8 cellular contexts compared by ENCODE assay signal in the genomic region with DNA sequence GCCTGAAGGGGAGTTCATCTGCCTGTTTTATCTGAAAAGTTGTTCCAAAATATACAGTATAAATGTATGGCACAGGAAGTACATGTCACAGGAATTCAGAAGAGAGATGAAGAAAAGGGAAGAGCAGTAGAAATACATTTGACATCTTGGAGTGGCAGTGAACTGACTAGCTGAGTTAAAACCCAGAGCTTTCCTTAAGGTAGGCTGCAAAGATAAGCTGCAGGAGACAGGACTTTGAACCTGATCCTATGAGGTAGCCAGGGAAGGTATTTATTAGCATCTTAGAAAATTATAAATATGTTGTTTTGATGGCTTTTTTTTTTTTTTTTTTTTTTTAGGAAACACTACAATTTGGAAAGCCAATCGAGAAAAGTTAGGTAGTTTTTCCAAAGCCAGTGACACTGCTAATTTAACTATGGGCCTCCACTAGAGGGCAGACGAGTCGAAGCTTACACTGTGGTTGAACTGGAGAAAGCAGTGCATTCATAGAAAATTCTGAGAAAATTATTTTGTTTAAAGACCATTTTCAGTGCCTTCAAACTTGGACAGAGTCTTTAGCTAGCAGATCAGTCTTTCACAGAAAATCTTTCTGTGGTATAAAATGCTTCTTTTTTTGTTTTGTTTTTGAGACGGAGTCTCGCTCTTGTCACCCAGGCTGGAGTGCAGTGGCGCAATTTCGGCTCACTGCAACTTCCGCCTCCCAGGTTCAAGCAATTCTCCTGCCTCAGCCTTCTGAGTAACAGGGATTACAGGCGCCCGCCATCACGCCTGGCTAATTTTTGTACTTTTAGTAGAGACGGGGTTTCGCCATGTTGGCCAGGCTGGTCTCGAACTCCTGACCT.
DNase-seq lines count a peak whose midpoint lies in the region; ATAC-seq and TF ChIP-seq lines count a peak whose summit lies in the region.

No MANE protein-coding gene starts in this region.

- H3K27ac ChIP-seq in Panc1 (ENCODE audit: low read length) = no peak overlapping the region
- H3K27ac ChIP-seq in naive thymus-derived CD4-positive, alpha-beta T cell (ENCODE audit: low read depth, low read length) = no peak overlapping the region

- peak; percentile 80; the same call in 1 of the 2 replicates for TF ChIP-seq CTCF in Panc1 (IDR thresholded peaks at IDR 0.05)

- BruUV-seq in Panc1 (replicated peaks; lab: Mats Ljungman, UMichigan) = no TSS peak

- CTCF ChIA-PET in HEK293T (lab: Yijun Ruan, JAX) (interaction anchor here (0.6 to 4.9 kb wide), 13 partner anchors 12 to 286 kb away, joined by 3 to 56 read pairs (median 4); partner anchors contain the start of gene SSH2), Panc1 (lab: Charles Lee) (interaction anchor here (0.7 to 1.8 kb wide), 13 partner anchors 11 to 453 kb away, joined by 3 to 75 read pairs (median 10); partner anchors contain the start of gene SSH2)
- CTCF ChIA-PET in naive thymus-derived CD4-positive, alpha-beta T cell (lab: Charles Lee) = interaction anchor here (0.6 to 9.7 kb wide), 23 partner anchors 10 to 570 kb away, joined by 3 to 196 read pairs (median 4); partner anchors contain the start of gene SSH2

- no peaks in the 10 kb centered on the region for H3K27me3 ChIP-seq in Panc1 (ENCODE audit: control insufficient read depth, insufficient read depth, low read length)
- no peaks in the 10 kb centered on the region for H3K27me3 ChIP-seq in naive thymus-derived CD4-positive, alpha-beta T cell (ENCODE audit: control insufficient read depth in 2 of 2, insufficient read depth in 2 of 2, low read length in 2 of 2)

- H3K9me3 ChIP-seq in Panc1 (ENCODE audit: control insufficient read depth, insufficient read depth, low read depth, low read length) = no peaks in the 10 kb centered on the region
- no peaks in the 10 kb centered on the region for H3K9me3 ChIP-seq in naive thymus-derived CD4-positive, alpha-beta T cell (ENCODE audit: control insufficient read depth in 2 of 3, low read length in 3 of 3)

- POLR2A ChIA-PET in HEK293T (lab: Yijun Ruan, JAX) (interaction anchor here (1.8 kb wide), 1 partner anchor 123 kb away, joined by 9 read pairs; the partner anchor contains the start of gene SSH2), Panc1 (lab: Charles Lee) (interaction anchor here (0.5 to 0.7 kb wide), 3 partner anchors 11 to 580 kb away, joined by 3 to 17 read pairs (median 16); no protein-coding TSS in a partner anchor)
- POLR2A ChIA-PET in naive thymus-derived CD4-positive, alpha-beta T cell (lab: Charles Lee) = interaction anchor here (0.6 to 6.7 kb wide), 5 partner anchors 32 to 340 kb away, joined by 3 to 64 read pairs (median 3); partner anchors contain the start of gene SSH2

- no peaks in the 10 kb centered on the region for H3K27me3 Mint-ChIP-seq in naive thymus-derived CD4-positive, alpha-beta T cell
- no peaks in the 10 kb centered on the region for H3K27me3 Mint-ChIP-seq in stimulated activated memory B cell treated with anti-CD40 and anti-IgM and Interleukin-4, amounts not matched to agents 10 μg/mL and 1 μg/mL and 100 μg/mL, for 72 hours

- intact Hi-C loops in Panc1 (cut with micrococcal nuclease; ENCODE audit: unreplicated experiment) = loop anchor here (1.0 to 10.0 kb wide), 4 partner anchors 124 to 287 kb away; no protein-coding TSS in a partner anchor
- intact Hi-C loops in naive thymus-derived CD4-positive, alpha-beta T cell (cut with micrococcal nuclease) = loop anchor here (1.0 to 2.0 kb wide), 7 partner anchors 123 to 286 kb away; partner anchors contain the start of gene SSH2 (in 1 of the 2)

- H3K36me3 Mint-ChIP-seq in naive thymus-derived CD4-positive, alpha-beta T cell = no peaks in the 10 kb centered on the region
- H3K36me3 Mint-ChIP-seq in stimulated activated memory B cell treated with anti-CD40 and anti-IgM and Interleukin-4, amounts not matched to agents 10 μg/mL and 1 μg/mL and 100 μg/mL, for 72 hours = no peaks in the 10 kb centered on the region

- H3K9me3 Mint-ChIP-seq in naive thymus-derived CD4-positive, alpha-beta T cell = no peaks in the 10 kb centered on the region
- no peaks in the 10 kb centered on the region for H3K9me3 Mint-ChIP-seq in stimulated activated memory B cell treated with anti-CD40 and anti-IgM and Interleukin-4, amounts not matched to agents 10 μg/mL and 1 μg/mL and 100 μg/mL, for 72 hours

- H3K4me1 Mint-ChIP-seq in naive thymus-derived CD4-positive, alpha-beta T cell = peaks cover 13 to 36% (median 25%) of the 10 kb centered on the region in 7 donors
- peaks cover 26% of the 10 kb centered on the region for H3K4me1 Mint-ChIP-seq in stimulated activated memory B cell treated with anti-CD40 and anti-IgM and Interleukin-4, amounts not matched to agents 10 μg/mL and 1 μg/mL and 100 μg/mL, for 72 hours

- peak in 10 of 14 donors; percentile 0 to 37 (median 19) for DNase-seq in C1 segment of cervical spinal cord (lab: John Stamatoyannopoulos, UW)
- DNase-seq in HEK293T (ENCODE audit: extremely low spot score) = peak; percentile 46
- DNase-seq in Panc1 (ENCODE audit: low read depth, low spot score) = peak; percentile 30
- peak; percentile 66 for DNase-seq in activated T-cell treated with anti-CD3 and anti-CD28 coated beads for 4 hours
- peak; percentile 26 to 75 (median 64) for DNase-seq in naive thymus-derived CD4-positive, alpha-beta T cell

- ATAC-seq in Panc1 = peak; percentile 86
- ATAC-seq in esophagus mucosa = peak; percentile 75
- peak; percentile 93 for ATAC-seq in naive thymus-derived CD4-positive, alpha-beta T cell
- peak; percentile 77 for ATAC-seq in stimulated activated memory B cell treated with anti-CD40 and anti-IgM and Interleukin-4, amounts not matched to agents 10 μg/mL and 1 μg/mL and 100 μg/mL, for 72 hours
- no peak for ATAC-seq in HG03521 (IDR thresholded peaks at IDR 0.05; ENCODE audit: unreplicated experiment)

- no peak overlapping the region for H3K4me3 ChIP-seq in Panc1 (ENCODE audit: low read depth in 2 of 2, low read length in 2 of 2)
- no peak overlapping the region for H3K4me3 ChIP-seq in naive thymus-derived CD4-positive, alpha-beta T cell (ENCODE audit: low read length)

- H3K4me3 Mint-ChIP-seq in naive thymus-derived CD4-positive, alpha-beta T cell = peak overlapping the region in 3 of 10 donors; percentile 1 to 56 (median 30)
- H3K4me3 Mint-ChIP-seq in stimulated activated memory B cell treated with anti-CD40 and anti-IgM and Interleukin-4, amounts not matched to agents 10 μg/mL and 1 μg/mL and 100 μg/mL, for 72 hours = no peak overlapping the region

- H3K4me1 ChIP-seq in Panc1 (ENCODE audit: control insufficient read depth, insufficient read depth, low read length) = peaks cover 9% of the 10 kb centered on the region
- peaks cover 0 to 10% of the 10 kb centered on the region in 2 donors for H3K4me1 ChIP-seq in naive thymus-derived CD4-positive, alpha-beta T cell (ENCODE audit: control insufficient read depth in 2 of 2, insufficient read depth in 2 of 2, low read length in 2 of 2)

- H3K36me3 ChIP-seq in Panc1 (ENCODE audit: control insufficient read depth, insufficient read depth, low read length) = no peaks in the 10 kb centered on the region
- H3K36me3 ChIP-seq in naive thymus-derived CD4-positive, alpha-beta T cell (ENCODE audit: control insufficient read depth in 2 of 3, insufficient read depth in 3 of 3, low read length in 3 of 3) = no peaks in the 10 kb centered on the region

- H3K27ac Mint-ChIP-seq in naive thymus-derived CD4-positive, alpha-beta T cell = peak overlapping the region in 4 of 9 donors; percentile 6 to 43 (median 38)
- H3K27ac Mint-ChIP-seq in stimulated activated memory B cell treated with anti-CD40 and anti-IgM and Interleukin-4, amounts not matched to agents 10 μg/mL and 1 μg/mL and 100 μg/mL, for 72 hours = no peak overlapping the region

- in situ Hi-C loops in Panc1 (cut with HindIII; ENCODE audit: low pct_unique_long_range_greater_than_20kb, low sequenced_read_pairs) = no loop called here

TF ChIP-seq in HEK293T, 16 proteins besides CTCF, POLR2A, EP300 and RAD21:
- TF ChIP-seq HDGF (IDR thresholded peaks at IDR 0.05; ENCODE audit: borderline replicate concordance) (no peak), NFRKB (IDR thresholded peaks at IDR 0.05) (no peak), FOXM1 (IDR thresholded peaks at IDR 0.05; ENCODE audit: borderline replicate concordance) (no peak), BHLHE40 (IDR thresholded peaks at IDR 0.05; ENCODE audit: borderline replicate concordance) (no peak), LEF1 (IDR thresholded peaks at IDR 0.05; ENCODE audit: borderline replicate concordance) (no peak), CTBP1 (IDR thresholded peaks at IDR 0.05; ENCODE audit: borderline replicate concordance) (no peak), L3MBTL2 (conservative IDR thresholded peaks at IDR 0.05) (no peak), ELF4 (IDR thresholded peaks at IDR 0.05) (no peak), SUZ12 (IDR thresholded peaks at IDR 0.05) (no peak), ZNF384 (IDR thresholded peaks at IDR 0.05) (no peak), PKNOX1 (IDR thresholded peaks at IDR 0.05) (no peak)
